ENCODE assay signal across 9 cellular contexts in genomic region chr14:81529391-81529790, GRCh38. TPM values are rescaled to one million over a fixed set of nuclear protein-coding genes. Genes with fewer than 3 reads are reported as not detected.
DNase-seq lines count a peak whose midpoint lies in the region; ATAC-seq, FAIRE-seq and TF ChIP-seq lines count a peak whose summit lies in the region.
"Had no signal": no experiment of that assay in that cellular context is flagged by ENCODE, and none has a peak within 500 bp of the region (broad histone marks: within the 10 kb centered on the region; RNA-seq: fewer than 3 reads in every experiment).

No MANE protein-coding gene starts in this region.

- peaks cover 16% of the 10 kb centered on the region in 2 experiments for H3K36me3 ChIP-seq in HEK293 (ENCODE audit: control insufficient read depth in 2 of 2, insufficient read depth in 1 of 2, low read length in 2 of 2)
- peaks cover 4 to 15% of the 10 kb centered on the region in 2 experiments; a peak in 2 of 5 replicates for H3K36me3 ChIP-seq in HepG2 (replicated peaks in 1 of 2; ENCODE audit: control insufficient read depth in 1 of 2, insufficient read depth in 2 of 2, low read length in 2 of 2)

- H3K27ac ChIP-seq in HEK293 (ENCODE audit: extremely low read depth, low read depth, low read length) = no peak overlapping the region
- H3K27ac ChIP-seq in HepG2 (ENCODE audit: extremely low read length, insufficient read depth, low read length) = no peak overlapping the region

- in situ Hi-C loops in HepG2 (cut with HindIII; ENCODE audit: extremely low pct_ligation_motif_present, low pct_unique_long_range_greater_than_20kb) = no loop called here

- BruUV-seq in HepG2 (replicated peaks; lab: Mats Ljungman, UMichigan) = no TSS peak

- no peak overlapping the region for H3K9ac ChIP-seq in HepG2 (ENCODE audit: insufficient read depth, low read depth, low read length)

- no peaks in the 10 kb centered on the region; a peak in 1 of 5 replicates for H3K27me3 ChIP-seq in HepG2 (ENCODE audit: control insufficient read depth in 1 of 2, insufficient read depth in 2 of 2, low read length in 2 of 2)

- H3K9me3 ChIP-seq in HEK293 (ENCODE audit: control insufficient read depth, insufficient read depth, low read depth, low read length) = no peaks in the 10 kb centered on the region
- H3K9me3 ChIP-seq in HepG2 (ENCODE audit: low read length) = no peaks in the 10 kb centered on the region

- H3K4me2 ChIP-seq in HepG2 (ENCODE audit: low read depth, low read length) = no peak overlapping the region

- no peak for TF ChIP-seq POLR2A in HepG2 (IDR thresholded peaks at IDR 0.05; ENCODE audit: insufficient read depth in 1 of 2, low read depth in 2 of 2, low read length in 2 of 2)

- no peaks in the 10 kb centered on the region for H4K20me1 ChIP-seq in HepG2 (ENCODE audit: insufficient read depth, low read length)

- DNase-seq in AG10803 (ENCODE audit: low read depth) (peak; percentile 78), amniotic epithelial cell (ENCODE audit: low read depth) (peak; percentile 35), HepG2 (ENCODE audit: low spot score) (no peak), UCSD-AML1 (lab: John Stamatoyannopoulos, UW; ENCODE audit: unreplicated experiment) (no peak), NCI-H2171 (lab: John Stamatoyannopoulos, UW) (no peak), NCI-H2081 (lab: John Stamatoyannopoulos, UW) (no peak)

- intact Hi-C loops in HepG2 (cut with micrococcal nuclease; ENCODE audit: unreplicated experiment) = no loop called here

- FAIRE-seq in HepG2 (lab: Jason Lieb, UNC) = no peak
- FAIRE-seq: H54 had no signal

- TF ChIP-seq CTCF in AG10803 (conservative IDR thresholded peaks at IDR 0.05; ENCODE audit: low read length) = no peak
- TF ChIP-seq CTCF in HEK293 (tag by site-specific recombination; IDR thresholded peaks at IDR 0.05) = no peak
- no peak for TF ChIP-seq CTCF in HepG2 (CRISPR knock-in tag; IDR thresholded peaks at IDR 0.05)

- CTCF ChIA-PET in HEK293 (lab: Yijun Ruan, JAX) (interaction anchor here (0.7 kb wide), 1 partner anchor 35 kb away, joined by 3 read pairs; no protein-coding TSS in a partner anchor), HepG2 (lab: Yijun Ruan, JAX; ENCODE audit: low intra/inter-chr PET ratio, low total read pairs) (no interaction called here)

- WGBS in HepG2 (ENCODE audit: low lambda C conversion rate) = 84% methylated on average over 2 of the region's 2 CpGs

- TF ChIP-seq EP300 in HepG2 (IDR thresholded peaks at IDR 0.05; ENCODE audit: low read depth in 2 of 2, low read length in 2 of 2) = no peak
- TF ChIP-seq EP300 in HepG2 (CRISPR knock-in tag; IDR thresholded peaks at IDR 0.05; ENCODE audit: borderline replicate concordance) = no peak

- no peak for ATAC-seq in HepG2
- ATAC-seq in HG02981 (IDR thresholded peaks at IDR 0.05; ENCODE audit: unreplicated experiment) = no peak

- peaks cover 47% of the 10 kb centered on the region for H3K79me2 ChIP-seq in HepG2 (ENCODE audit: insufficient read depth, low read length)

- POLR2A ChIA-PET in HEK293 (lab: Yijun Ruan, JAX) = no interaction called here
- POLR2A ChIA-PET in HepG2 (lab: Yijun Ruan, JAX) = interaction anchor here (0.6 kb wide), 1 partner anchor 13 kb away, joined by 3 read pairs; no protein-coding TSS in a partner anchor

- H3K4me3 ChIP-seq in AG10803 (ENCODE audit: low read length) (no peak overlapping the region), HEK293 (ENCODE audit: low read depth, low read length) (no peak overlapping the region), HepG2 (replicated peaks in 1 of 3; ENCODE audit: insufficient read depth in 1 of 3, low read depth in 2 of 3, low read length in 3 of 3) (no peak overlapping the region)

- H3K4me1 ChIP-seq in HEK293 (ENCODE audit: control insufficient read depth, insufficient read depth, low read length) (0 out of 2 replicates have a peak, but pooled peaks cover 2% of the 10 kb centered on the region), HepG2 (ENCODE audit: insufficient read depth, low read length) (peaks cover 48% of the 10 kb centered on the region)

- no peak for TF ChIP-seq RAD21 in HepG2 (CRISPR knock-in tag; IDR thresholded peaks at IDR 0.05)

- no peak overlapping the region for H2AFZ ChIP-seq in HepG2 (ENCODE audit: low read length)

TF ChIP-seq in HEK293, 187 proteins besides CTCF, POLR2A, EP300 and RAD21:
- no peak for TF ChIP-seq ZNF140 (tag by site-specific recombination; IDR thresholded peaks at IDR 0.05)
- TF ChIP-seq SCRT1 (tag by site-specific recombination; IDR thresholded peaks at IDR 0.05; ENCODE audit: borderline replicate concordance) = 0 out of 2 replicates have a peak, but pooled peaks have one; percentile 22
- TF ChIP-seq REPIN1 (tag by site-specific recombination; IDR thresholded peaks at IDR 0.05; ENCODE audit: low read depth) = no peak
- peak; percentile 91 for TF ChIP-seq SCRT2 (tag by site-specific recombination; IDR thresholded peaks at IDR 0.05)
- TF ChIP-seq ZNF394 (tag by site-specific recombination; IDR thresholded peaks at IDR 0.05; ENCODE audit: borderline replicate concordance) = 0 out of 2 replicates have a peak, but pooled peaks have one; percentile 22
- peak; percentile 50; the same call in 1 of the 2 replicates for TF ChIP-seq ZBTB17 (tag by site-specific recombination; IDR thresholded peaks at IDR 0.05)
- peak; percentile 42; the same call in 1 of the 2 replicates for TF ChIP-seq PRDM6 (tag by site-specific recombination; IDR thresholded peaks at IDR 0.05)

TF ChIP-seq in HepG2, 621 proteins besides CTCF, POLR2A, EP300 and RAD21 (continues in another document):
- TF ChIP-seq, protein P1, sequence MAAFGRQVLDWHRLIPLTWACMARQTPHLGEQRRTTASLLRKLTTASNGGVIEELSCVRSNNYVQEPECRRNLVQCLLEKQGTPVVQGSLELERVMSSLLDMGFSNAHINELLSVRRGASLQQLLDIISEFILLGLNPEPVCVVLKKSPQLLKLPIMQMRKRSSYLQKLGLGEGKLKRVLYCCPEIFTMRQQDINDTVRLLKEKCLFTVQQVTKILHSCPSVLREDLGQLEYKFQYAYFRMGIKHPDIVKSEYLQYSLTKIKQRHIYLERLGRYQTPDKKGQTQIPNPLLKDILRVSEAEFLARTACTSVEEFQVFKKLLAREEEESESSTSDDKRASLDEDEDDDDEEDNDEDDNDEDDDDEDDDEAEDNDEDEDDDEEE (CRISPR knock-in tag; IDR thresholded peaks at IDR 0.05) = no peak
- TF ChIP-seq MXD4 (CRISPR knock-in tag; IDR thresholded peaks at IDR 0.05) (no peak), ZSCAN9 (CRISPR knock-in tag; IDR thresholded peaks at IDR 0.05; ENCODE audit: borderline replicate concordance) (no peak), ELF3 (CRISPR knock-in tag; IDR thresholded peaks at IDR 0.05) (no peak), TOE1 (CRISPR knock-in tag; IDR thresholded peaks at IDR 0.05) (no peak)
- TF ChIP-seq, protein P2, sequence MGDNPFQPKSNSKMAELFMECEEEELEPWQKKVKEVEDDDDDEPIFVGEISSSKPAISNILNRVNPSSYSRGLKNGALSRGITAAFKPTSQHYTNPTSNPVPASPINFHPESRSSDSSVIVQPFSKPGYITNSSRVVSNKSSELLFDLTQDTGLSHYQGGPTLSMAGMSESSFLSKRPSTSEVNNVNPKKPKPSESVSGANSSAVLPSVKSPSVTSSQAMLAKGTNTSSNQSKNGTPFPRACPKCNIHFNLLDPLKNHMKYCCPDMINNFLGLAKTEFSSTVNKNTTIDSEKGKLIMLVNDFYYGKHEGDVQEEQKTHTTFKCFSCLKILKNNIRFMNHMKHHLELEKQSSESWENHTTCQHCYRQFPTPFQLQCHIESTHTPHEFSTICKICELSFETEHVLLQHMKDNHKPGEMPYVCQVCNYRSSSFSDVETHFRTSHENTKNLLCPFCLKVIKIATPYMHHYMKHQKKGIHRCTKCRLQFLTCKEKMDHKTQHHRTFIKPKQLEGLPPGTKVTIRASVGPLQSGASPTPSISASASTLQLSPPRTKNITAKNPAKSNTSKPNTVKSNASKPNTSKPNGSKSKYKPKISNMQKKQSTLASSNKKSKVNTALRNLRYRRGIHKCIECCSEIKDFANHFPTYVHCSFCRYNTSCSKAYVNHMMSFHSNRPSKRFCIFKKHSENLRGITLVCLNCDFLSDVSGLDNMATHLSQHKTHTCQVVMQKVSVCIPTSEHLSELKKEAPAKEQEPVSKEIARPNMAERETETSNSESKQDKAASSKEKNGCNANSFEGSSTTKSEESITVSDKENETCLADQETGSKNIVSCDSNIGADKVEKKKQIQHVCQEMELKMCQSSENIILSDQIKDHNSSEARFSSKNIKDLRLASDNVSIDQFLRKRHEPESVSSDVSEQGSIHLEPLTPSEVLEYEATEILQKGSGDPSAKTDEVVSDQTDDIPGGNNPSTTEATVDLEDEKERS (CRISPR knock-in tag; IDR thresholded peaks at IDR 0.05) = no peak

RNA-seq across cellular contexts. Expression of gene SEL1L, which starts 4.3 kb away (rescaled TPM):
- 38.1 and 61.0 TPM in 2 replicates for total RNA-seq in HepG2 (2016; rRNA removed; fragmentation: Illumina TruSeq; extraction: Trizol)
- total RNA-seq in HepG2 (2016; cell fraction: cytosol; rRNA removed; fragmentation: Illumina TruSeq; extraction: Trizol; ENCODE audit: low read depth) = 2.2 and 2.4 TPM in 2 replicates
- 37.0 and 61.0 TPM in 2 replicates for total RNA-seq in HepG2 (2016; cell fraction: insoluble cytoplasmic fraction; rRNA removed; fragmentation: Illumina TruSeq; extraction: Trizol)
- 6.3 and 8.3 TPM in 2 replicates for total RNA-seq in HepG2 (2016; cell fraction: membrane; rRNA removed; fragmentation: Illumina TruSeq; extraction: Trizol)
- 58.1 and 61.2 TPM in 2 replicates for total RNA-seq in HepG2 (2016; cell fraction: nucleus; rRNA removed; fragmentation: Illumina TruSeq; extraction: Trizol)
- polyA plus RNA-seq in HepG2 (2011; rRNA removed) = 14.6 and 15.3 TPM in 2 replicates
- polyA plus RNA-seq in HepG2 (2011; cell fraction: cytosol; rRNA removed) = 7.0 and 10.4 TPM in 2 replicates
- 14.9 and 15.1 TPM in 2 replicates for polyA plus RNA-seq in HepG2 (2011; cell fraction: nucleus; rRNA removed)
- polyA plus RNA-seq in HepG2 (2012) = 32.6 and 34.3 TPM in 2 replicates
- polyA plus RNA-seq in HepG2 (2016; cell fraction: cytosol; fragmentation: Illumina TruSeq; extraction: Trizol; ENCODE audit: low read depth) = 0.76 and 0.83 TPM in 2 replicates
- 15.4 and 16.6 TPM in 2 replicates for polyA plus RNA-seq in HepG2 (2016; cell fraction: insoluble cytoplasmic fraction; fragmentation: Illumina TruSeq; extraction: Trizol; ENCODE audit: low read depth)
- 1.8 and 2.1 TPM in 2 replicates for polyA plus RNA-seq in HepG2 (2016; cell fraction: membrane; fragmentation: Illumina TruSeq; extraction: Trizol; ENCODE audit: low read depth)
- polyA plus RNA-seq in HepG2 (2016; cell fraction: nucleus; fragmentation: Illumina TruSeq; extraction: Trizol; ENCODE audit: insufficient read depth, low read depth) = 39.5 TPM in 2 replicates
- 12.1 and 21.7 TPM in 2 replicates for polyA minus RNA-seq in HepG2 (2011; rRNA and poly(A)+ RNA removed; ENCODE audit: low replicate concordance)
- polyA minus RNA-seq in HepG2 (2011; cell fraction: cytosol; rRNA and poly(A)+ RNA removed) = 25.1 and 25.6 TPM in 2 replicates
- polyA minus RNA-seq in HepG2 (2011; cell fraction: nucleus; rRNA and poly(A)+ RNA removed) = 50.0 and 57.7 TPM in 2 replicates

Comparison
In these comparisons a context has a peak if more than half of its experiments do, and no peak if none do; other contexts are left out.
1. DNase-seq: peak in AG10803 (single experiment) and amniotic epithelial cell (single experiment); none in HepG2 (single experiment), UCSD-AML1 (single experiment), NCI-H2171 (single experiment) and NCI-H2081 (0 of 2).